In the genomic region with DNA sequence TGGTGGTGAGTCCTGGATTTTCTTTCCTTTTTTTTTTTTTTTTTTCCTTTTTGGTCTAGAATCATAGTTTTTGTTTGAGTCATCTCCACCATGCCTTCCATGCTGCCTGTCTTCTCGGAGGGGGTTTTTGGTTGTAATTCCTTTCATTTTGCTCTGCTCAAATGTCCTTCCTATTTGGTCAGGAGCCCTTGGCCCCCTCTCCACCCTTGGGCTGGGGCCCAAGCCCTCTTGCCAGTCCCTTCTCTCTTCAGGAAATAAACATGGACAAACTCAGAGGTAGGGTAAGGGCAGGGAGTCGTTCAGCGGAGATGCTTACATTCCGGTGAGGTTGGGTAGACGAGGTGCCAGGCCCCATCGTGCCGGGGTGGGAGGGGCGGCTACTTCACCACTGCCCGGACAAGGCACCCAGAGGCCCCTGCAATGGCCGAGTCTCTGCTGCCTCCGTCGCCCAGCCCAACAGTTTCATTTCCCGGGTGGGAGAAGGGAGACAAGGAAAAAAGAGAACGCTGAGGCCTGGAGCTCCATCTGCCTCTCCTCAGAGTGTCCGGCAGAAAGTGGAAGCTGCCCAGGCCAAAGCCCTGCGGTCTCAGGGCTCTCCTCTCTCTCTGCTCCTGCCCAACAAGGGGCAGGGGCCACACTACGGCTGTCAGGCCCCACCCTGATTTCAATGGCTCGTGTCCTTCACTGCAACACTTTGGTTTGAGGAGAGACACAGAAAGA, we compare ENCODE assay signal across 11 cellular contexts. TPM values are rescaled to one million over a fixed set of nuclear protein-coding genes. Genes with fewer than 3 reads are reported as not detected.
A peak's percentile ranks its signal among the peaks of the same experiment; 100 is the strongest.
DNase-seq lines count a peak whose midpoint lies in the region; ATAC-seq and TF ChIP-seq lines count a peak whose summit lies in the region.
"Had no signal": no experiment of that assay in that cellular context is flagged by ENCODE, and none has a peak within 500 bp of the region (broad histone marks: within the 10 kb centered on the region; RNA-seq: fewer than 3 reads in every experiment).

No MANE protein-coding gene starts in this region.

- peaks cover 9% of the 10 kb centered on the region for H3K36me3 Mint-ChIP-seq in osteocyte (ENCODE audit: unreplicated experiment)
- peaks cover 8% of the 10 kb centered on the region for H3K36me3 Mint-ChIP-seq in type B pancreatic cell

- H3K4me1 Mint-ChIP-seq in osteocyte (ENCODE audit: unreplicated experiment) (peaks cover 31% of the 10 kb centered on the region), type B pancreatic cell (ENCODE audit: unreplicated experiment) (peaks cover 3% of the 10 kb centered on the region)

- H3K27me3 ChIP-seq in DOHH2 (ENCODE audit: control insufficient read depth, low read length) (no peaks in the 10 kb centered on the region), Karpas-422 (ENCODE audit: low read length) (no peaks in the 10 kb centered on the region)
- H3K27me3 ChIP-seq: foreskin keratinocyte had no signal

- no peak overlapping the region for H3K4me3 Mint-ChIP-seq in osteocyte (ENCODE audit: unreplicated experiment)
- no peak overlapping the region for H3K4me3 Mint-ChIP-seq in type B pancreatic cell

- peaks cover 47% of the 10 kb centered on the region for H3K4me1 ChIP-seq in DOHH2 (ENCODE audit: control insufficient read depth, low read length)
- H3K4me1 ChIP-seq in Karpas-422 (ENCODE audit: low read length) = peaks cover 59% of the 10 kb centered on the region

- H3F3A ChIP-seq in DOHH2 (ENCODE audit: control insufficient read depth, insufficient read depth) = peaks cover 41% of the 10 kb centered on the region

- H4K20me1 ChIP-seq in DOHH2 (ENCODE audit: control insufficient read depth, insufficient read depth, low read depth, low read length) (no peaks in the 10 kb centered on the region; the same call in 1 of the 2 replicates), Karpas-422 (ENCODE audit: insufficient read depth, low read depth, low read length) (0 out of 2 replicates have a peak, but pooled peaks cover 3% of the 10 kb centered on the region)

- no peaks in the 10 kb centered on the region for H3K9me3 Mint-ChIP-seq in osteocyte (ENCODE audit: unreplicated experiment)
- H3K9me3 Mint-ChIP-seq in type B pancreatic cell = no peaks in the 10 kb centered on the region

- no peak overlapping the region for H2AFZ ChIP-seq in Karpas-422 (ENCODE audit: low read length)

- H3K4me2 ChIP-seq in DOHH2 (ENCODE audit: low read length) (0 out of 2 replicates have a peak overlapping the region, but pooled peaks have one; percentile 30), Karpas-422 (ENCODE audit: low read depth, low read length, poor library complexity, severe bottlenecking) (peak overlapping the region; percentile 18)

- H3K36me3 ChIP-seq in DOHH2 (ENCODE audit: control insufficient read depth, low read length) (peaks cover 24% of the 10 kb centered on the region), Karpas-422 (ENCODE audit: insufficient read depth, low read length) (peaks cover 15% of the 10 kb centered on the region)

- DNase-seq in Karpas-422 = no peak
- DNase-seq in dermis blood vessel endothelial cell = peak; percentile 56
- no peak for DNase-seq in osteocyte (ENCODE audit: extremely low spot score, unreplicated experiment)
- no peak for DNase-seq in type B pancreatic cell (ENCODE audit: extremely low spot score, unreplicated experiment)
- DNase-seq in RWPE1 (ENCODE audit: low spot score) = no peak
- no peak for DNase-seq in NCI-H2081 (lab: John Stamatoyannopoulos, UW)
- DNase-seq: activated T-cell treated with anti-CD3 and anti-CD28 coated beads, Interleukin-2, amount 50 U/mL, for 1 hour; stimulated activated CD8-positive, alpha-beta memory T cell treated with anti-CD3 and anti-CD28 coated beads, Interleukin-4, amount 100 ng/mL, for 48 hours had no signal

- ATAC-seq in GM18861 (IDR thresholded peaks at IDR 0.05; ENCODE audit: unreplicated experiment) = no peak
- ATAC-seq: foreskin keratinocyte had no signal

- TF ChIP-seq CTCF in DOHH2 (IDR thresholded peaks at IDR 0.05; ENCODE audit: low read depth, low read length, poor library complexity, severe bottlenecking) (no peak), osteocyte (IDR thresholded peaks at IDR 0.05) (no peak), type B pancreatic cell (conservative IDR thresholded peaks at IDR 0.05) (no peak), RWPE1 (conservative IDR thresholded peaks at IDR 0.05; ENCODE audit: low read depth) (no peak)

- no peaks in the 10 kb centered on the region for H3K9me2 ChIP-seq in DOHH2 (replicated peaks; ENCODE audit: control insufficient read depth, low read length)
- no peaks in the 10 kb centered on the region for H3K9me2 ChIP-seq in Karpas-422 (replicated peaks; ENCODE audit: insufficient read depth, low read length)

- POLR2A ChIA-PET in RWPE1 (lab: Yijun Ruan, JAX; ENCODE audit: low non-redundant PET) = no interaction called here

- H3K4me3 ChIP-seq in DOHH2 (ENCODE audit: low read length) (no peak overlapping the region), Karpas-422 (ENCODE audit: low read length) (no peak overlapping the region)

- CTCF ChIA-PET in RWPE1 (lab: Yijun Ruan, JAX) = no interaction called here

- H3K9me3 ChIP-seq in DOHH2 (ENCODE audit: control insufficient read depth, insufficient read depth, low read length) (no peaks in the 10 kb centered on the region), Karpas-422 (ENCODE audit: low read length) (no peaks in the 10 kb centered on the region)

- H3K27ac ChIP-seq in DOHH2 (ENCODE audit: low read depth, low read length) = no peak overlapping the region; the same call in 1 of the 2 replicates
- peak overlapping the region; percentile 82 for H3K27ac ChIP-seq in Karpas-422 (ENCODE audit: low read length)
- no peak overlapping the region for H3K27ac ChIP-seq in RWPE1
- H3K27ac ChIP-seq: foreskin keratinocyte had no signal

- peak overlapping the region; percentile 1; the same call in 1 of the 2 replicates for H3K9ac ChIP-seq in Karpas-422 (ENCODE audit: low read length)

- H3K27me3 Mint-ChIP-seq in osteocyte (ENCODE audit: unreplicated experiment) (no peaks in the 10 kb centered on the region), type B pancreatic cell (no peaks in the 10 kb centered on the region)

- H3K27ac Mint-ChIP-seq in osteocyte (ENCODE audit: unreplicated experiment) = peak overlapping the region; percentile 93
- no peak overlapping the region for H3K27ac Mint-ChIP-seq in type B pancreatic cell

- H3K79me2 ChIP-seq in DOHH2 (ENCODE audit: control insufficient read depth, low read length) (no peaks in the 10 kb centered on the region), Karpas-422 (ENCODE audit: low read length) (no peaks in the 10 kb centered on the region)

RNA-seq across cellular contexts. Expression of gene ZNF574, which starts 12.7 kb away (rescaled TPM):
- total RNA-seq in Karpas-422 (2014; rRNA removed; shearing (Covaris generic); ENCODE audit: low replicate concordance) = 15.1 and 23.5 TPM in 2 replicates
- total RNA-seq in dermis blood vessel endothelial cell = 17.3 and 17.4 TPM in 2 replicates
- 15.2 and 15.5 TPM in 2 replicates for total RNA-seq in osteocyte
- 20.1 and 20.5 TPM in 2 replicates for total RNA-seq in type B pancreatic cell (ENCODE audit: low replicate concordance)

RNA-seq across cellular contexts. Expression of gene GRIK5, which starts 18.6 kb away (rescaled TPM):
- total RNA-seq in Karpas-422 (2014; rRNA removed; shearing (Covaris generic); ENCODE audit: low replicate concordance) = 0.07 and 1.4 TPM in 2 replicates
- 0.05 and 0.17 TPM in 2 replicates for total RNA-seq in dermis blood vessel endothelial cell
- total RNA-seq in osteocyte = 0.38 and 0.55 TPM in 2 replicates
- total RNA-seq in type B pancreatic cell (ENCODE audit: low replicate concordance) = 1.8 and 5.8 TPM in 2 replicates

RNA-seq across cellular contexts. Expression of gene POU2F2, which starts 43.6 kb away (rescaled TPM):
- total RNA-seq in Karpas-422 (2014; rRNA removed; shearing (Covaris generic); ENCODE audit: low replicate concordance) = 61.9 and 69.4 TPM in 2 replicates
- 0.17 and 0.56 TPM in 2 replicates for total RNA-seq in dermis blood vessel endothelial cell
- total RNA-seq in osteocyte = 0.64 and 1.0 TPM in 2 replicates
- 0.57 and 1.7 TPM in 2 replicates for total RNA-seq in type B pancreatic cell (ENCODE audit: low replicate concordance)

Comparison
In these comparisons a context has a peak if more than half of its experiments do, and no peak if none do; other contexts are left out.
1. RNA of gene POU2F2, which starts 43.6 kb away (total RNA-seq): 61.9 to 69.4 TPM in Karpas-422; 0.57 to 1.7 TPM in type B pancreatic cell, 0.64 to 1.0 TPM in osteocyte and 0.17 to 0.56 TPM in dermis blood vessel endothelial cell; every median in the first group is over 10 times any median in the second.